Comparison of ENCODE assay signal across 31 cellular contexts in genomic region chr2:40579247-40579646, GRCh38.
"Had no signal": no experiment of that assay in that cellular context is flagged by ENCODE, and none has a peak within 500 bp of the region (broad histone marks: within the 10 kb centered on the region; RNA-seq: fewer than 3 reads in every experiment).

No MANE protein-coding gene starts in this region.

- H3K4me1 Mint-ChIP-seq: activated B cell treated with CpG ODN at 0.5 μM for 24 hours; naive B cell; stimulated activated effector memory CD8-positive, alpha-beta T cell treated with anti-CD3 and anti-CD28 coated beads, Interleukin-12 subunit alpha, Interleukin-12 subunit beta, amount 100 ng/mL, for 72 hours had no signal

- H3K4me3 Mint-ChIP-seq: activated B cell treated with CpG ODN at 0.5 μM for 24 hours; activated CD8-positive, alpha-beta T cell treated with anti-CD3 and anti-CD28 coated beads for 36 hours; mesothelial cell of epicardium; naive B cell; stimulated activated effector memory CD8-positive, alpha-beta T cell treated with anti-CD3 and anti-CD28 coated beads, Interleukin-12 subunit alpha, Interleukin-12 subunit beta, amount 100 ng/mL, for 72 hours; stimulated activated naive CD8-positive, alpha-beta T cell treated with anti-CD3 and anti-CD28 coated beads, Interleukin-15, Interleukin-2, amounts not matched to agents 100 ng/mL and 50 ng/mL, for 24 hours; T-helper 2 cell treated with Interferon-gamma antibody and Interleukin-4, amounts not matched to agents 5 μg/mL and 100 μg/mL, for 36 hours had no signal

- H3K36me3 Mint-ChIP-seq: activated naive CD4-positive, alpha-beta T cell treated with anti-CD3 and anti-CD28 coated beads, Interleukin-2, amount 50 U/mL, for 72 hours; naive B cell; stimulated activated effector memory CD8-positive, alpha-beta T cell treated with anti-CD3 and anti-CD28 coated beads, Interleukin-12 subunit alpha, Interleukin-12 subunit beta, amount 100 ng/mL, for 72 hours had no signal

- H3K27me3 ChIP-seq: body of pancreas, cardiac muscle cell, dorsolateral prefrontal cortex, pancreas had no signal

- H3K9me3 ChIP-seq: body of pancreas, pancreas, prostate gland, thoracic aorta had no signal

- H3K27ac Mint-ChIP-seq: activated B cell treated with CpG ODN at 0.5 μM for 24 hours; activated CD8-positive, alpha-beta T cell treated with anti-CD3 and anti-CD28 coated beads for 36 hours; activated naive CD4-positive, alpha-beta T cell treated with anti-CD3 and anti-CD28 coated beads, Interleukin-2, amount 50 U/mL, for 72 hours; activated T-helper 2 cell treated with anti-CD3 and anti-CD28 coated beads, Interferon-gamma antibody, Interleukin-2, Interleukin-4, amounts not matched to agents 10 μg/mL and 5 μg/mL and 100 μg/mL, durations not matched to agents 14 hours and 24 hours and 36 hours; mesothelial cell of epicardium; naive B cell; stimulated activated effector memory CD8-positive, alpha-beta T cell treated with anti-CD3 and anti-CD28 coated beads, Interleukin-12 subunit alpha, Interleukin-12 subunit beta, amount 100 ng/mL, for 72 hours; stimulated activated naive CD8-positive, alpha-beta T cell treated with anti-CD3 and anti-CD28 coated beads, Interleukin-15, Interleukin-2, amounts not matched to agents 100 ng/mL and 50 ng/mL, for 24 hours; T-helper 2 cell treated with Interferon-gamma antibody and Interleukin-4, amounts not matched to agents 5 μg/mL and 100 μg/mL, for 36 hours had no signal

- H3K9me3 Mint-ChIP-seq: activated B cell treated with CpG ODN at 0.5 μM for 24 hours; activated T-helper 2 cell treated with anti-CD3 and anti-CD28 coated beads, Interferon-gamma antibody, Interleukin-2, Interleukin-4, amounts not matched to agents 10 μg/mL and 5 μg/mL and 100 μg/mL, durations not matched to agents 14 hours and 24 hours and 36 hours; T-helper 2 cell treated with Interferon-gamma antibody and Interleukin-4, amounts not matched to agents 5 μg/mL and 100 μg/mL, for 36 hours had no signal

- DNase-seq: activated B cell treated with CpG ODN at 0.5 μM for 24 hours; activated CD4-positive, alpha-beta T cell treated with anti-CD3 and anti-CD28 coated beads, Interleukin-2, amount 50 U/mL, for 1 hour; activated CD8-positive, alpha-beta T cell treated with anti-CD3 and anti-CD28 coated beads for 36 hours; activated naive CD4-positive, alpha-beta T cell; activated T-cell treated with anti-CD3 and anti-CD28 coated beads, Interleukin-2, amount 50 U/mL, for 48 hours; aorta; body of pancreas; cerebellar nuclear complex; dorsolateral prefrontal cortex; effector memory CD4-positive, alpha-beta T cell; erythroblast; islet precursor cell; mammary epithelial cell; naive B cell; nucleus accumbens; pancreas; retina; small intestine; stimulated activated CD4-positive, alpha-beta T cell treated with anti-CD3 and anti-CD28 coated beads, Interleukin-4, amount 100 ng/mL, for 24 hours; trophoblast cell had no signal

- ATAC-seq: activated CD8-positive, alpha-beta T cell treated with anti-CD3 and anti-CD28 coated beads for 36 hours; activated naive CD4-positive, alpha-beta T cell treated with anti-CD3 and anti-CD28 coated beads, Interleukin-2, amount 50 U/mL, for 72 hours; body of pancreas; pancreas; sciatic nerve; stimulated activated effector memory CD8-positive, alpha-beta T cell treated with anti-CD3 and anti-CD28 coated beads, Interleukin-12 subunit alpha, Interleukin-12 subunit beta, amount 100 ng/mL, for 72 hours had no signal

- H3K4me1 ChIP-seq: body of pancreas, pancreas, prostate gland had no signal

- H3K27me3 Mint-ChIP-seq: activated B cell treated with CpG ODN at 0.5 μM for 24 hours; activated CD8-positive, alpha-beta T cell treated with anti-CD3 and anti-CD28 coated beads for 36 hours; naive B cell; stimulated activated naive CD8-positive, alpha-beta T cell treated with anti-CD3 and anti-CD28 coated beads, Interleukin-15, Interleukin-2, amounts not matched to agents 100 ng/mL and 50 ng/mL, for 24 hours had no signal

- H3K36me3 ChIP-seq: cardiac muscle cell, pancreas, prostate gland, thoracic aorta had no signal

- H3K4me3 ChIP-seq: body of pancreas, cardiac muscle cell, coronary artery, dorsolateral prefrontal cortex, pancreas, prostate gland, thoracic aorta had no signal
